Comparison of ENCODE assay signal across 29 cellular contexts in the genomic region with DNA sequence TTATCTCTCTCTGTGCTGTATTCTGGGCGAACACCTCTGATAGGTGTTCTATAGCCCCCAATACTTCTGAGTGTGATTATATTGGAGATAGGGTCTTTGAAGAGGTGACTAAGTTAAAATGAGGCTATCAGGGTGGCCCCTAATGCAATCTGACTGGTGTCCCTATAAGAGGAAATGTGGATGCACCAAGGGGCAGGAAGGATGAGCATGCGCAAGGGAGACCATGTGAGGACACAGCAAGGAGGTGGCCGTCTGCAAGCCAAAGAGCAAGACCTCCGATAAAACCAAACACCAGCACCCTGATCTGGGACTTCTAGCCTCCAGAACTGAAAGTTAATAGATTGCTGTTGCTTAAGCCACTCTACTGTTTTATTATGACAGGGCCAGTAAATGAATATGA.
"Had no signal": no experiment of that assay in that cellular context is flagged by ENCODE, and none has a peak within 500 bp of the region (broad histone marks: within the 10 kb centered on the region; RNA-seq: fewer than 3 reads in every experiment).

No MANE protein-coding gene starts in this region.

- FAIRE-seq: keratinocyte, pancreas, urothelium cell line had no signal

- H3K27ac Mint-ChIP-seq: naive thymus-derived CD8-positive, alpha-beta T cell; nephron; stimulated activated naive B cell treated with anti-CD40 and anti-IgM and Interleukin-4, amounts not matched to agents 10 μg/mL and 1 μg/mL and 100 μg/mL, for 72 hours had no signal

- H3K4me3 ChIP-seq: hepatocyte, left lung, lower lobe of right lung, pancreas, prostate gland, skin epidermis, stomach, testis, thyroid gland, transverse colon, upper lobe of left lung had no signal

- H3K4me2 ChIP-seq: hepatocyte had no signal

- H3K27me3 ChIP-seq: hepatocyte, left lung, pancreas, stomach, testis, thyroid gland, transverse colon, upper lobe of left lung had no signal

- H3K36me3 ChIP-seq: left lung, lower lobe of right lung, pancreas, prostate gland, stomach, thyroid gland, transverse colon, upper lobe of left lung had no signal

- H3K9me3 ChIP-seq: pancreas, prostate gland, testis, thyroid gland had no signal

- H2AFZ ChIP-seq: hepatocyte had no signal

- H3K4me1 ChIP-seq: left lung, lower lobe of right lung, pancreas, prostate gland, stomach, testis, thyroid gland, transverse colon, upper lobe of left lung had no signal

- H3K4me1 Mint-ChIP-seq: nephron, neural crest cell had no signal

- DNase-seq: left colon; left lung; lower lobe of right lung; mammary epithelial cell; mesenchymal stem cell; naive thymus-derived CD8-positive, alpha-beta T cell; nucleus accumbens; retina; right cardiac atrium; stimulated activated CD4-positive, alpha-beta T cell treated with anti-CD3 and anti-CD28 coated beads, Interleukin-12 subunit alpha, Interleukin-12 subunit beta, amount 100 ng/mL, for 4 hours; stimulated activated CD4-positive, alpha-beta T cell treated with anti-CD3 and anti-CD28 coated beads, Interleukin-15, amount 100 ng/mL, for 24 hours; stimulated activated CD4-positive, alpha-beta T cell treated with anti-CD3 and anti-CD28 coated beads, Interleukin-2, amount 100 ng/mL, for 24 hours; stimulated activated CD4-positive, alpha-beta T cell treated with anti-CD3 and anti-CD28 coated beads, Interleukin-4, amount 100 ng/mL, for 1 hour; stimulated activated naive B cell treated with anti-CD40 and anti-IgM and Interleukin-4, amounts not matched to agents 10 μg/mL and 1 μg/mL and 100 μg/mL, for 72 hours; stimulated activated naive CD8-positive, alpha-beta T cell treated with anti-CD3 and anti-CD28 coated beads, Interleukin-15, Interleukin-2, amounts not matched to agents 100 U/mL and 50 U/mL, for 24 hours; stomach; testis; thyroid gland; transverse colon; upper lobe of left lung had no signal

- H3K79me2 ChIP-seq: hepatocyte had no signal

- H3K27ac ChIP-seq: hepatocyte, left lung, lower lobe of right lung, pancreas, prostate gland, skin epidermis, stomach, testis, thyroid gland, upper lobe of left lung had no signal

- H3K4me3 Mint-ChIP-seq: naive thymus-derived CD8-positive, alpha-beta T cell; nephron; neural crest cell; stimulated activated naive B cell treated with anti-CD40 and anti-IgM and Interleukin-4, amounts not matched to agents 10 μg/mL and 1 μg/mL and 100 μg/mL, for 72 hours had no signal

- ATAC-seq: left colon; left lung; lower lobe of right lung; naive thymus-derived CD8-positive, alpha-beta T cell; right cardiac atrium; sciatic nerve; stimulated activated naive B cell treated with anti-CD40 and anti-IgM and Interleukin-4, amounts not matched to agents 10 μg/mL and 1 μg/mL and 100 μg/mL, for 72 hours; stimulated activated naive CD8-positive, alpha-beta T cell treated with anti-CD3 and anti-CD28 coated beads, Interleukin-15, Interleukin-2, amounts not matched to agents 100 U/mL and 50 U/mL, for 24 hours had no signal
